Comparison of ENCODE assay signal across 8 cellular contexts in the genomic region with DNA sequence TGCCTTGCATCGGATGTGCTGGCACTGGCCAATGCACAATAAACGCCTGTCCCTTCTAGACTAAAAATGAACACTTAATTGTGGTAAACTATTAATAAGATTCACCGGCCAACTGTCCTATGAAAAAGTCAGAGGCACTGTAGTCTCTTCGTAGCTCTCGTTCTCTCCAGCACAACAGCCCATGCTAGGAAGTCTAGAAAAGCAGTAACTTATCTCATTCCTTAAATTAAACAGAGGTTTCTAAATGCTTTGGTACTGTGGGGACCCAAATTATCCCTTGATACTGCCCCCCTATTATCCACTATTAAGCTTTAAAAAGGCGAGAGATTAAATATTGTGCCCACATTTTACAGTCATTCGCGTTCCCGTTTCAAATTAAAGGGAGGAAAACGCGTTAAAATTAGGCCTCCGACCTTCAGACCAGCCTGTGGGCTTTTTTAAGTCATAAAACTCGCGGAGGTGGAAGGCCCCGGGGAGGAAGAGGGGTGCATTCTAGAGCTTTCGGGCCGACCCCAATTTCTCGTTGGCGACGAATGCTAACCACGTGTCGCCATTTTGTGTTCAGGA. TPM values are rescaled to one million over a fixed set of nuclear protein-coding genes. Genes with fewer than 3 reads are reported as not detected.
A peak's percentile ranks its signal among the peaks of the same experiment; 100 is the strongest.
DNase-seq lines count a peak whose midpoint lies in the region; ATAC-seq, FAIRE-seq and TF ChIP-seq lines count a peak whose summit lies in the region.

No MANE protein-coding gene starts in this region.

- no peak for TF ChIP-seq CTCF in A549 (IDR thresholded peaks at IDR 0.05)
- no peak for TF ChIP-seq CTCF in HepG2 (CRISPR knock-in tag; IDR thresholded peaks at IDR 0.05)
- TF ChIP-seq CTCF in thoracic aorta (IDR thresholded peaks at IDR 0.05): no peak
- TF ChIP-seq CTCF in GM13977 (IDR thresholded peaks at IDR 0.05; ENCODE audit: extremely low read depth, insufficient read depth, missing control alignments): no peak

- ATAC-seq in A549 (no peak), HepG2 (no peak), thoracic aorta (ENCODE audit: insufficient number of reproducible peaks, low FRiP score, low read depth) (no peak), HG03175 (IDR thresholded peaks at IDR 0.05; ENCODE audit: unreplicated experiment) (no peak), HG03342 (IDR thresholded peaks at IDR 0.05; ENCODE audit: unreplicated experiment) (no peak)

- BruUV-seq in HepG2 (replicated peaks; lab: Mats Ljungman, UMichigan): TSS peak; percentile 68

- H3K27me3 ChIP-seq in HepG2 (ENCODE audit: control insufficient read depth in 1 of 2, insufficient read depth in 2 of 2, low read length in 2 of 2): no peaks in the 10 kb centered on the region; a peak in 1 of 5 replicates
- no peaks in the 10 kb centered on the region for H3K27me3 ChIP-seq in thoracic aorta (replicated peaks; ENCODE audit: insufficient read depth)

- H3K36me3 ChIP-seq in HepG2 (replicated peaks in 1 of 2; ENCODE audit: control insufficient read depth in 1 of 2, insufficient read depth in 2 of 2, low read length in 2 of 2): peaks cover 9 to 27% of the 10 kb centered on the region in 2 experiments
- H3K36me3 ChIP-seq in thoracic aorta: peaks cover 2% of the 10 kb centered on the region

- TF ChIP-seq EP300 in A549 (IDR thresholded peaks at IDR 0.05): no peak
- TF ChIP-seq EP300 in HepG2 (IDR thresholded peaks at IDR 0.05; ENCODE audit: low read depth in 2 of 2, low read length in 2 of 2): no peak
- TF ChIP-seq EP300 in HepG2 (CRISPR knock-in tag; IDR thresholded peaks at IDR 0.05; ENCODE audit: borderline replicate concordance): no peak

- no peaks in the 10 kb centered on the region for H3K9me3 ChIP-seq in A549
- H3K9me3 ChIP-seq in HepG2 (ENCODE audit: low read length): no peaks in the 10 kb centered on the region
- no peaks in the 10 kb centered on the region for H3K9me3 ChIP-seq in thoracic aorta

- POLR2A ChIA-PET in A549 (lab: Yijun Ruan, JAX) (interaction anchor here (0.9 to 6.1 kb wide), 6 partner anchors 23 to 171 kb away, joined by 3 to 51 read pairs (median 12); a partner anchor contains a TSS), HEK293T (lab: Yijun Ruan, JAX) (interaction anchor here (0.6 to 7.8 kb wide), 12 partner anchors 10 to 207 kb away, joined by 3 to 88 read pairs (median 8); a partner anchor contains a TSS), HepG2 (lab: Yijun Ruan, JAX) (interaction anchor here (0.9 to 24.7 kb wide), 14 partner anchors 9 to 208 kb away, joined by 3 to 423 read pairs (median 11); a partner anchor contains a TSS)

- TF ChIP-seq POLR2A in A549 (IDR thresholded peaks at IDR 0.05; ENCODE audit: low read length) (no peak), HepG2 (IDR thresholded peaks at IDR 0.05; ENCODE audit: insufficient read depth in 1 of 2, low read depth in 2 of 2, low read length in 2 of 2) (no peak)

- H3K4me3 ChIP-seq in A549 (peak overlapping the region; percentile 96), HepG2 (replicated peaks in 1 of 3; ENCODE audit: insufficient read depth in 1 of 3, low read depth in 2 of 3, low read length in 3 of 3) (peak overlapping the region; percentile 66 to 95 (median 75); a peak in 5 of 6 replicates), thoracic aorta (peak overlapping the region; percentile 91)

- FAIRE-seq in A549 (lab: Jason Lieb, UNC) (no peak), HepG2 (lab: Jason Lieb, UNC) (peak; percentile 23)

- no peak for TF ChIP-seq RAD21 in A549 (conservative IDR thresholded peaks at IDR 0.05 in 1 of 2, IDR thresholded peaks at IDR 0.05 in 1 of 2)
- no peak for TF ChIP-seq RAD21 in HepG2 (CRISPR knock-in tag; IDR thresholded peaks at IDR 0.05)

- H3K9ac ChIP-seq in HepG2 (ENCODE audit: insufficient read depth, low read depth, low read length): peak overlapping the region; percentile 100

- WGBS in A549 (ENCODE audit: missing lambda C conversion rate): 54% methylated on average over 19 of the region's 22 CpGs
- whole genome bisulfite sequencing in adipose tissue, 3 donors: 12 to 17% (median 15%) methylated on average over 22 of the region's 22 CpGs
- 53% methylated on average over 22 of the region's 22 CpGs for WGBS in HepG2 (ENCODE audit: low lambda C conversion rate)

- no peaks in the 10 kb centered on the region; the same call in 1 of the 2 replicates for H4K20me1 ChIP-seq in HepG2 (ENCODE audit: insufficient read depth, low read length)

- H2AFZ ChIP-seq in HepG2 (ENCODE audit: low read length): no peak overlapping the region

- intact Hi-C loops in HepG2 (cut with micrococcal nuclease; ENCODE audit: unreplicated experiment): loop anchor here (1.0 to 5.0 kb wide), 4 partner anchors 23 to 173 kb away; a partner anchor contains a TSS

- H3K27ac ChIP-seq in A549: peak overlapping the region; percentile 96 to 100
- peak overlapping the region; percentile 99 for H3K27ac ChIP-seq in adipose tissue (ENCODE audit: low read depth, low read length)
- H3K27ac ChIP-seq in HepG2 (ENCODE audit: extremely low read length, insufficient read depth, low read length): peak overlapping the region; percentile 99
- H3K27ac ChIP-seq in thoracic aorta: peak overlapping the region; percentile 97 to 100

- peaks cover 41% of the 10 kb centered on the region for H3K79me2 ChIP-seq in HepG2 (ENCODE audit: insufficient read depth, low read length)

- no peak for DNase-seq in A549 (ENCODE audit: low read depth in 1 of 2, low spot score in 1 of 2)
- no peak for DNase-seq in HEK293T (ENCODE audit: extremely low spot score)
- no peak for DNase-seq in HepG2 (ENCODE audit: low spot score)
- DNase-seq in thoracic aorta (ENCODE audit: low spot score): no peak
- no peak for DNase-seq in GM13977 (ENCODE audit: low spot score)

- H3K4me2 ChIP-seq in A549: peak overlapping the region; percentile 91
- H3K4me2 ChIP-seq in HepG2 (ENCODE audit: low read depth, low read length): peak overlapping the region; percentile 92

- H3K4me1 ChIP-seq in A549 (peaks cover 30% of the 10 kb centered on the region), HepG2 (ENCODE audit: insufficient read depth, low read length) (peaks cover 60% of the 10 kb centered on the region), thoracic aorta (ENCODE audit: control insufficient read depth in 1 of 2, low read depth in 2 of 2) (peaks cover 31 to 55% of the 10 kb centered on the region in 2 donors)

- CTCF ChIA-PET in A549 (lab: Yijun Ruan, JAX) (interaction anchor here (1.1 to 4.9 kb wide), 8 partner anchors 10 to 217 kb away, joined by 3 to 27 read pairs (median 4); a partner anchor contains a TSS), HEK293T (lab: Yijun Ruan, JAX) (interaction anchor here (1.7 kb wide), 1 partner anchor 15 kb away, joined by 9 read pairs; no protein-coding TSS in a partner anchor), HepG2 (lab: Yijun Ruan, JAX; ENCODE audit: low intra/inter-chr PET ratio, low total read pairs) (no interaction called here)

- in situ Hi-C loops in HepG2 (cut with HindIII; ENCODE audit: extremely low pct_ligation_motif_present, low pct_unique_long_range_greater_than_20kb): loop anchor here (5.0 kb wide), 1 partner anchor 57 kb away; no protein-coding TSS in a partner anchor
- in situ Hi-C loops in GM13977 (cut with MboI; ENCODE audit: low pct_unique_long_range_greater_than_20kb, low sequenced_read_pairs, unreplicated experiment): loop anchor here (10.0 kb wide), 1 partner anchor 49 kb away; no protein-coding TSS in a partner anchor

TF ChIP-seq in A549, 52 proteins besides CTCF, POLR2A, EP300 and RAD21 (continues in another document):
- TF ChIP-seq HOXA7 (CRISPR knock-in tag; IDR thresholded peaks at IDR 0.05): no peak; the same call in none of the 2 replicates

TF ChIP-seq in HEK293T, 16 proteins besides CTCF, POLR2A, EP300 and RAD21 (continues in another document):
- TF ChIP-seq ZNF384 (IDR thresholded peaks at IDR 0.05) (no peak), CTBP1 (IDR thresholded peaks at IDR 0.05; ENCODE audit: borderline replicate concordance) (no peak), TARDBP (IDR thresholded peaks at IDR 0.05) (no peak), ELF4 (IDR thresholded peaks at IDR 0.05) (no peak), LEF1 (IDR thresholded peaks at IDR 0.05; ENCODE audit: borderline replicate concordance) (no peak)

RNA-seq across cellular contexts. Expression of a gene that starts 1.5 kb away (rescaled TPM):
- polyA plus RNA-seq in A549 (2011; rRNA removed): 86.8 and 134 TPM in 2 replicates
- polyA plus RNA-seq in A549 (2012; cell fraction: cytosol; rRNA removed): 207 and 256 TPM in 2 replicates
- 280 and 285 TPM in 2 replicates for polyA plus RNA-seq in A549 (2012; cell fraction: nucleus; rRNA removed)
- polyA plus RNA-seq in A549 (2017; fragmentation: RNase III; extraction: RNeasy Plus Mini Kit Qiagen cat#74134 plus additional on column Dnase treatment): 284 to 310 TPM (median 304 TPM) in 3 replicates
- 92.8 and 115 TPM in 2 replicates for polyA minus RNA-seq in A549 (2011; rRNA and poly(A)+ RNA removed)
- 100 to 1,000 TPM; 233 to 396 (median 326) TPM for polyA plus RNA-seq in adipose tissue
- total RNA-seq in HepG2 (2016; rRNA removed; fragmentation: Illumina TruSeq; extraction: Trizol): 32.0 and 104 TPM in 2 replicates
- total RNA-seq in HepG2 (2016; cell fraction: cytosol; rRNA removed; fragmentation: Illumina TruSeq; extraction: Trizol; ENCODE audit: low read depth): 39.6 and 40.9 TPM in 2 replicates
- total RNA-seq in HepG2 (2016; cell fraction: insoluble cytoplasmic fraction; rRNA removed; fragmentation: Illumina TruSeq; extraction: Trizol): 30.2 and 107 TPM in 2 replicates
- 84.5 and 86.5 TPM in 2 replicates for total RNA-seq in HepG2 (2016; cell fraction: membrane; rRNA removed; fragmentation: Illumina TruSeq; extraction: Trizol)
- 54.5 and 55.6 TPM in 2 replicates for total RNA-seq in HepG2 (2016; cell fraction: nucleus; rRNA removed; fragmentation: Illumina TruSeq; extraction: Trizol)
- polyA plus RNA-seq in HepG2 (2011; rRNA removed): 137 and 144 TPM in 2 replicates
- 140 and 145 TPM in 2 replicates for polyA plus RNA-seq in HepG2 (2011; cell fraction: cytosol; rRNA removed)
- polyA plus RNA-seq in HepG2 (2011; cell fraction: nucleus; rRNA removed): 80.5 and 83.2 TPM in 2 replicates
- 391 and 423 TPM in 2 replicates for polyA plus RNA-seq in HepG2 (2012)
- 248 and 249 TPM in 2 replicates for polyA plus RNA-seq in HepG2 (2016; cell fraction: cytosol; fragmentation: Illumina TruSeq; extraction: Trizol; ENCODE audit: low read depth)
- polyA plus RNA-seq in HepG2 (2016; cell fraction: insoluble cytoplasmic fraction; fragmentation: Illumina TruSeq; extraction: Trizol; ENCODE audit: low read depth): 461 and 517 TPM in 2 replicates
- polyA plus RNA-seq in HepG2 (2016; cell fraction: membrane; fragmentation: Illumina TruSeq; extraction: Trizol; ENCODE audit: low read depth): 274 and 290 TPM in 2 replicates
- 271 and 294 TPM in 2 replicates for polyA plus RNA-seq in HepG2 (2016; cell fraction: nucleus; fragmentation: Illumina TruSeq; extraction: Trizol; ENCODE audit: insufficient read depth, low read depth)
- polyA minus RNA-seq in HepG2 (2011; rRNA and poly(A)+ RNA removed; ENCODE audit: low replicate concordance): 74.9 and 159 TPM in 2 replicates
- 114 and 126 TPM in 2 replicates for polyA minus RNA-seq in HepG2 (2011; cell fraction: cytosol; rRNA and poly(A)+ RNA removed)
- polyA minus RNA-seq in HepG2 (2011; cell fraction: nucleus; rRNA and poly(A)+ RNA removed): 41.5 and 41.8 TPM in 2 replicates
- 100 to 1,000 TPM; 153 to 235 TPM for total RNA-seq in thoracic aorta
